ENCODE assay signal across 8 cellular contexts in the genomic region with DNA sequence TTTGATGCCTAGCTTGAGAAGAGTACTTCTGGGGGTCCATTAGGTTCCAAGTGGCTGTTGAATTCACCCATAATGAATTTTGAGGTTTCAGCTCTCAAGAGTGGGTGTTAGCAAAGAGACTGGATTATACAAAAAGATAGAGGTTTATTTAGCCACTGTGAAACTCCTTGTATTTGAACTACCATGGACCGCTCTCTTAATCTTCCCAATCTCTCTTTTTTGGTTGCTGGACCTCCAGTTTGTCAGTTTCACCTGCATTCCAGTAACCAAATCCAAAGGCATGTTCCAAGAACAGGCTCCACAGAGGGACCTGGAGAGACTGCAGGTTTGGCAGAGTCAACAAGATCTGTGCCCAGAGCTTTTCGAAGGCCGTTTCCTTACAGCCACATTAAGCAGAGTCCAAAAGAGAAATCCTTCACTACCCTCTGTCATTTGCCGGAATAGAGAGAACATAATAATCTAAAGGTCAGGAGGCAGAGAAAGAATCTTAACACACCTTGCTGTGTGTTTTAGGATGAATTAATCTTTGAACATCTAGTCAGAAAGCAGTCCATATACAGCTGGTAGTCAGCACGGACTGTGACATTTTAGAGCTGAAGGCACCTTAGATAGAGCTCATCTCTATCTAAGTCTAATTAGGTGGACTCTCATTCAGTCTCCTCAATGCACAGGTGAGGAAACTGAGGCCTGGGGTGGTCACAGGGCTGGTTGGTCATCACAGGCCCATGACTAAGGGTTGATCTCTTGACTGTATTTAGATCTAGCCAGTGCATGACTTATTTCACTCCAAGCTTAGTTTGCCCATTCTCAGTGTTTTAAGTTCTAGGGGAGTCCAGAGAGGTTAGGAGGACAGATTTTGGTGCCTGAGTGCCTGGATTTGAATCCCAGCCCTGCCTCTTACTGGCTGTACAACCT. TPM values are rescaled to one million over a fixed set of nuclear protein-coding genes. Genes with fewer than 3 reads are reported as not detected.
A peak's percentile ranks its signal among the peaks of the same experiment; 100 is the strongest.
DNase-seq lines count a peak whose midpoint lies in the region; ATAC-seq, FAIRE-seq and TF ChIP-seq lines count a peak whose summit lies in the region.

No MANE protein-coding gene starts in this region.

- peak overlapping the region; percentile 80 for H3K4me3 ChIP-seq in AG10803 (ENCODE audit: low read length)
- H3K4me3 ChIP-seq in Jurkat, Clone E6-1 (ENCODE audit: low read length) = peak overlapping the region; percentile 88
- H3K4me3 ChIP-seq in brain microvascular endothelial cell (ENCODE audit: low read depth, low read length) = peak overlapping the region; percentile 89
- H3K4me3 ChIP-seq in mononuclear cell (ENCODE audit: low read length) = peak overlapping the region; percentile 91

- no peak for ATAC-seq in GM21390 (IDR thresholded peaks at IDR 0.05; ENCODE audit: unreplicated experiment)

- H3K9me3 ChIP-seq in mononuclear cell (ENCODE audit: low read depth, low read length) = no peaks in the 10 kb centered on the region

- H3K4me1 ChIP-seq in mononuclear cell (ENCODE audit: insufficient read depth, low read length) = peaks cover 66% of the 10 kb centered on the region

- in situ Hi-C loops in brain microvascular endothelial cell (cut with HindIII; ENCODE audit: low pct_ligation_motif_present, low sequenced_read_pairs) = no loop called here

- H3K27ac ChIP-seq in brain microvascular endothelial cell = no peak overlapping the region

- H3K27me3 ChIP-seq in brain microvascular endothelial cell (replicated peaks) = no peaks in the 10 kb centered on the region
- no peaks in the 10 kb centered on the region for H3K27me3 ChIP-seq in mononuclear cell (ENCODE audit: insufficient read depth, low read length)

- H3K36me3 ChIP-seq in brain microvascular endothelial cell (replicated peaks) = no peaks in the 10 kb centered on the region

- DNase-seq in AG10803 (ENCODE audit: low read depth) (no peak), brain microvascular endothelial cell (no peak), frontal cortex (ENCODE audit: low spot score in 2 of 2) (no peak), GM03348 (ENCODE audit: low spot score) (no peak)
- DNase-seq in Jurkat, Clone E6-1 (ENCODE audit: low read depth, low spot score) = no peak
- no peak for DNase-seq in stimulated activated CD4-positive, alpha-beta T cell treated with anti-CD3 and anti-CD28 coated beads, Interleukin-2, amount 100 ng/mL, for 24 hours

- no peak for FAIRE-seq in frontal cortex (lab: Jason Lieb, UNC)

- no peak for TF ChIP-seq CTCF in AG10803 (conservative IDR thresholded peaks at IDR 0.05; ENCODE audit: low read length)
- TF ChIP-seq CTCF in brain microvascular endothelial cell (IDR thresholded peaks at IDR 0.05; ENCODE audit: low read depth, low read length, missing control alignments) = no peak

RNA-seq across cellular contexts. Expression of a gene that starts 1.3 kb away (rescaled TPM):
- 24.4 TPM for polyA plus RNA-seq in Jurkat, Clone E6-1 (2012; ENCODE audit: insufficient read depth, insufficient read length)
- total RNA-seq in mononuclear cell (97.2 TPM), frontal cortex (45.2 TPM)
